ENCODE assay signal across 1 cellular context in the genomic region with DNA sequence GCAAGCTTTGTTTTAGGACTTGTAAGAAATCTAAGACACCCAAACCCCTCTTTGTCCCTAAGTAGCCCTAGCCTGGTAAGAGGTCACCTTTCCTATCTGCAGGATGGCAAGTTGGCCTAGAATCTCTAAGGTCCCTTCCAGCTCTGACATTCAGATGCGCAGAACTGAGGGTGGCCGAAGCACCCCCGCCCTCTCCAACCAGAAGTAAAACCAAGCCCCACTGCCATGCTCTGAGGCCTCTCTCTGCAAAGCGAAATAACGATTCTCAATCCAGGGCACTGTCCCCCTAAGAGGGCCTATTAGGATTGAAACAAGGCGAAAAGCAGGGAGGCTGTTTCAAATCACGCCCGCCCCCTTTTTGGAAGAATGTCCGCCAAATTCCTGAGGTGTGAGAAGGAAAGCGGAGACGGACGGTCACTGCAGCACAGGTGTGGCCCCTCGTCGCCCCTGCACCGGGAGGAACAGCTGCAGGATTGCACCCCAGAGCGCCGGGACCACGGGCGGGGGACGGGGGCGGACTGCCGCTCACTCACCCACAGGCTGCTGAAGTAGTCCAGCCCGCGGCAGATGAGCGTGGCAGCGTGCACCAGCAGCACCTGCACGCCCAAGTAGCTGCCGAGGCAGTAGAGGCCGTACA.
TF ChIP-seq lines count a peak whose summit lies in the region.

No MANE protein-coding gene starts in this region.

TF ChIP-seq in HCT116, 20 proteins besides CTCF, POLR2A, EP300 and RAD21 (continued from another document):
- TF ChIP-seq, protein P1, sequence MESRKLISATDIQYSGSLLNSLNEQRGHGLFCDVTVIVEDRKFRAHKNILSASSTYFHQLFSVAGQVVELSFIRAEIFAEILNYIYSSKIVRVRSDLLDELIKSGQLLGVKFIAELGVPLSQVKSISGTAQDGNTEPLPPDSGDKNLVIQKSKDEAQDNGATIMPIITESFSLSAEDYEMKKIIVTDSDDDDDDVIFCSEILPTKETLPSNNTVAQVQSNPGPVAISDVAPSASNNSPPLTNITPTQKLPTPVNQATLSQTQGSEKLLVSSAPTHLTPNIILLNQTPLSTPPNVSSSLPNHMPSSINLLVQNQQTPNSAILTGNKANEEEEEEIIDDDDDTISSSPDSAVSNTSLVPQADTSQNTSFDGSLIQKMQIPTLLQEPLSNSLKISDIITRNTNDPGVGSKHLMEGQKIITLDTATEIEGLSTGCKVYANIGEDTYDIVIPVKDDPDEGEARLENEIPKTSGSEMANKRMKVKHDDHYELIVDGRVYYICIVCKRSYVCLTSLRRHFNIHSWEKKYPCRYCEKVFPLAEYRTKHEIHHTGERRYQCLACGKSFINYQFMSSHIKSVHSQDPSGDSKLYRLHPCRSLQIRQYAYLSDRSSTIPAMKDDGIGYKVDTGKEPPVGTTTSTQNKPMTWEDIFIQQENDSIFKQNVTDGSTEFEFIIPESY (IDR thresholded peaks at IDR 0.05; ENCODE audit: extremely low read depth, insufficient replicate concordance, low read length) = no peak
- no peak for TF ChIP-seq POLR2AphosphoS5 (IDR thresholded peaks at IDR 0.05; ENCODE audit: low read depth, low read length)
- TF ChIP-seq, protein P2, sequence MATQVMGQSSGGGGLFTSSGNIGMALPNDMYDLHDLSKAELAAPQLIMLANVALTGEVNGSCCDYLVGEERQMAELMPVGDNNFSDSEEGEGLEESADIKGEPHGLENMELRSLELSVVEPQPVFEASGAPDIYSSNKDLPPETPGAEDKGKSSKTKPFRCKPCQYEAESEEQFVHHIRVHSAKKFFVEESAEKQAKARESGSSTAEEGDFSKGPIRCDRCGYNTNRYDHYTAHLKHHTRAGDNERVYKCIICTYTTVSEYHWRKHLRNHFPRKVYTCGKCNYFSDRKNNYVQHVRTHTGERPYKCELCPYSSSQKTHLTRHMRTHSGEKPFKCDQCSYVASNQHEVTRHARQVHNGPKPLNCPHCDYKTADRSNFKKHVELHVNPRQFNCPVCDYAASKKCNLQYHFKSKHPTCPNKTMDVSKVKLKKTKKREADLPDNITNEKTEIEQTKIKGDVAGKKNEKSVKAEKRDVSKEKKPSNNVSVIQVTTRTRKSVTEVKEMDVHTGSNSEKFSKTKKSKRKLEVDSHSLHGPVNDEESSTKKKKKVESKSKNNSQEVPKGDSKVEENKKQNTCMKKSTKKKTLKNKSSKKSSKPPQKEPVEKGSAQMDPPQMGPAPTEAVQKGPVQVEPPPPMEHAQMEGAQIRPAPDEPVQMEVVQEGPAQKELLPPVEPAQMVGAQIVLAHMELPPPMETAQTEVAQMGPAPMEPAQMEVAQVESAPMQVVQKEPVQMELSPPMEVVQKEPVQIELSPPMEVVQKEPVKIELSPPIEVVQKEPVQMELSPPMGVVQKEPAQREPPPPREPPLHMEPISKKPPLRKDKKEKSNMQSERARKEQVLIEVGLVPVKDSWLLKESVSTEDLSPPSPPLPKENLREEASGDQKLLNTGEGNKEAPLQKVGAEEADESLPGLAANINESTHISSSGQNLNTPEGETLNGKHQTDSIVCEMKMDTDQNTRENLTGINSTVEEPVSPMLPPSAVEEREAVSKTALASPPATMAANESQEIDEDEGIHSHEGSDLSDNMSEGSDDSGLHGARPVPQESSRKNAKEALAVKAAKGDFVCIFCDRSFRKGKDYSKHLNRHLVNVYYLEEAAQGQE (IDR thresholded peaks at IDR 0.05; ENCODE audit: low read depth) = no peak
- TF ChIP-seq YY1 (IDR thresholded peaks at IDR 0.05; ENCODE audit: extremely low read depth, insufficient replicate concordance, low read depth, low read length) = no peak
- TF ChIP-seq JUND (IDR thresholded peaks at IDR 0.05) = no peak
- TF ChIP-seq ELF1 (IDR thresholded peaks at IDR 0.05; ENCODE audit: borderline replicate concordance, low read depth) = no peak
